Comparison of ENCODE assay signal across 12 cellular contexts in genomic region chr6:166543603-166544293, GRCh38. TPM values are rescaled to one million over a fixed set of nuclear protein-coding genes. Genes with fewer than 3 reads are reported as not detected.
"Had no signal": no experiment of that assay in that cellular context is flagged by ENCODE, and none has a peak within 500 bp of the region (broad histone marks: within the 10 kb centered on the region; RNA-seq: fewer than 3 reads in every experiment).

No MANE protein-coding gene starts in this region.

- H3K27me3 Mint-ChIP-seq: activated CD4-positive, alpha-beta T cell treated with anti-CD3 and anti-CD28 coated beads, Interleukin-2, amount 10 ng/mL, durations not matched to agents 7 days and 5 days; activated naive CD8-positive, alpha-beta T cell treated with anti-CD3 and anti-CD28 coated beads, Interleukin-2, amount 50 U/mL, for 24 hours had no signal

- H3K27me3 ChIP-seq: ascending aorta, breast epithelium, SJSA1 had no signal

- H3K9me3 ChIP-seq: ascending aorta, breast epithelium, SJSA1, thoracic aorta had no signal

- H3K27ac ChIP-seq: ascending aorta, SJSA1, thoracic aorta had no signal

- H3K4me3 Mint-ChIP-seq: activated CD4-positive, alpha-beta T cell treated with anti-CD3 and anti-CD28 coated beads, Interleukin-2, amount 10 ng/mL, durations not matched to agents 7 days and 5 days; activated naive CD4-positive, alpha-beta T cell treated with anti-CD3 and anti-CD28 coated beads for 36 hours; activated naive CD8-positive, alpha-beta T cell treated with anti-CD3 and anti-CD28 coated beads, Interleukin-2, amount 50 U/mL, for 24 hours; nephron had no signal

- ATAC-seq: activated naive CD8-positive, alpha-beta T cell treated with anti-CD3 and anti-CD28 coated beads, Interleukin-2, amount 50 U/mL, for 24 hours; left colon; sciatic nerve had no signal

- H3K4me3 ChIP-seq: ascending aorta, breast epithelium, lung, SJSA1, thoracic aorta had no signal

- H3K9me3 Mint-ChIP-seq: activated CD4-positive, alpha-beta T cell treated with anti-CD3 and anti-CD28 coated beads, Interleukin-2, amount 10 ng/mL, durations not matched to agents 7 days and 5 days; activated naive CD4-positive, alpha-beta T cell treated with anti-CD3 and anti-CD28 coated beads for 36 hours; activated naive CD8-positive, alpha-beta T cell treated with anti-CD3 and anti-CD28 coated beads, Interleukin-2, amount 50 U/mL, for 24 hours had no signal

- H3K4me1 ChIP-seq: ascending aorta, breast epithelium had no signal

- DNase-seq: activated CD4-positive, alpha-beta T cell treated with anti-CD3 and anti-CD28 coated beads, Interleukin-2, amount 10 ng/mL, durations not matched to agents 7 days and 5 days; activated naive CD4-positive, alpha-beta T cell treated with anti-CD3 and anti-CD28 coated beads for 36 hours; activated naive CD8-positive, alpha-beta T cell treated with anti-CD3 and anti-CD28 coated beads, Interleukin-2, amount 50 U/mL, for 24 hours; left colon; stimulated activated CD4-positive, alpha-beta T cell treated with anti-CD3 and anti-CD28 coated beads, Interleukin-2, amount 100 ng/mL, for 24 hours had no signal

- H3K27ac Mint-ChIP-seq: activated CD4-positive, alpha-beta T cell treated with anti-CD3 and anti-CD28 coated beads, Interleukin-2, amount 10 ng/mL, durations not matched to agents 7 days and 5 days; activated naive CD4-positive, alpha-beta T cell treated with anti-CD3 and anti-CD28 coated beads for 36 hours; activated naive CD8-positive, alpha-beta T cell treated with anti-CD3 and anti-CD28 coated beads, Interleukin-2, amount 50 U/mL, for 24 hours had no signal

- H3K36me3 ChIP-seq: ascending aorta, breast epithelium, SJSA1, thoracic aorta had no signal

RNA-seq across cellular contexts. Expression of gene RAMACL, which starts 42.7 kb away (rescaled TPM):
- total RNA-seq: ascending aorta had no signal
